In the genomic region with DNA sequence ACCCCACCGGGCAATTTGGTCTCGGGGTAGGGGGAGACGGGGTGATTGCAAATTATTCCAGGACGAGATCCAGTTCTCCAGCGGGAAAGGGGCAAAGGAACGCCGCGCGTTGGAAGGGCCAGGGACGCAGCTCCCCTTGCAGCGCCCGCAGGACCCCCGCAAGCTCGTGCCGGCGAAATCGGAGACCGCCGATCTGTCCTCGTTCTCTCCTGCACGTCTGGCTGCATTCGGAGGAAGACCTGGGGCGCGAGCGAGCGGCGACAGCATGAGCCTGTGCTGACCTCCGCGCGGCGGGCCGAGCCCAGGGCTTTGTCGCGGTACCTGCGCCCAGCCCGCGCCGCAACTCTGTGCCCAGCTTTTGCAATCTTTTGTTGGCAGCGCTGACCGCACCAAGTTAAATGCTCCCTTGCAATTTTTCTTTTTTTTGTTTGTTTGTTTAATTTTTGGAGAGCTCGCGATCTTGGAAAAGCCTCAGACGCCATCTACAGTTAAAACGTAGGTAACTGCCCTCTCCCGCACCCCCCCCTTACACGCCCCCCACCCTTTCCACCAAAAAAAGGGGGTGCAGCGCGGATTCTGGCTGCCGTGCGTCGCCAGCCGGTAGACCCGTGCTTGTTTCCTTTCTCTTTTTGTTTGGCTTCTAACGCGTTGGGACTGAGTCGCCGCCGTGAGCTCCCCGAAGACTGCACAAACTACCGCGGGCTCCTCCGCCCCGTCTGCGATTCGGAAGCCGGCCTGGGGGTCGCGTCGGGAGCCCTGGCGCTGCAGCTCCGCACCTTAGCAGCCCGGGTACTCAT, we compare ENCODE assay signal across 1 cellular context.
A peak's percentile ranks its signal among the peaks of the same experiment; 100 is the strongest.
TF ChIP-seq lines count a peak whose summit lies in the region.

No MANE protein-coding gene starts in this region.

TF ChIP-seq in K562, 482 proteins besides CTCF, POLR2A, EP300 and RAD21 (continued from another document and continues in another):
- TF ChIP-seq LCOR (CRISPR knock-in tag; IDR thresholded peaks at IDR 0.05) (0 out of 2 replicates have a peak, but pooled peaks have one; percentile 1), NFYB (IDR thresholded peaks at IDR 0.05; ENCODE audit: extremely low read depth, insufficient read length) (no peak), NBN (IDR thresholded peaks at IDR 0.05; ENCODE audit: low read depth) (no peak), SAP30 (IDR thresholded peaks at IDR 0.05; ENCODE audit: borderline replicate concordance, insufficient read depth, low read depth, low read length, poor library complexity, severe bottlenecking) (peak; percentile 36), MLLT1 (IDR thresholded peaks at IDR 0.05) (no peak), ZNF384 (IDR thresholded peaks at IDR 0.05; ENCODE audit: low read depth, low read length) (no peak), RUNX1 (IDR thresholded peaks at IDR 0.05; ENCODE audit: low read depth) (no peak), RBM22 (IDR thresholded peaks at IDR 0.05; ENCODE audit: low read depth, low read length, poor library complexity, severe bottlenecking) (no peak), ATF4 (CRISPR knock-in tag; IDR thresholded peaks at IDR 0.05) (no peak), POLR3A (IDR thresholded peaks at IDR 0.05; ENCODE audit: borderline replicate concordance, extremely low read depth, insufficient read depth, insufficient read length) (no peak), PCBP2 (IDR thresholded peaks at IDR 0.05; ENCODE audit: low read depth, low read length, poor library complexity, severe bottlenecking) (no peak), USF2 (CRISPR knock-in tag; IDR thresholded peaks at IDR 0.05) (no peak), CGGBP1 (CRISPR knock-in tag; IDR thresholded peaks at IDR 0.05) (no peak), CREB3L1 (IDR thresholded peaks at IDR 0.05; ENCODE audit: borderline replicate concordance, low read depth) (0 out of 2 replicates have a peak, but pooled peaks have one; percentile 38), HIVEP1 (CRISPR knock-in tag; IDR thresholded peaks at IDR 0.05) (no peak), HCFC1 (IDR thresholded peaks at IDR 0.05; ENCODE audit: low read depth, low read length) (no peak), NFATC3 (IDR thresholded peaks at IDR 0.05) (no peak), ZNF407 (IDR thresholded peaks at IDR 0.05; ENCODE audit: low read depth) (no peak), SMARCA4 (IDR thresholded peaks at IDR 0.05) (no peak; the same call in 1 of the 2 replicates), ZKSCAN8 (CRISPR knock-in tag; IDR thresholded peaks at IDR 0.05) (no peak), CTBP1 (IDR thresholded peaks at IDR 0.05; ENCODE audit: borderline replicate concordance) (peak; percentile 10; the same call in 1 of the 2 replicates), ZNF280A (IDR thresholded peaks at IDR 0.05; ENCODE audit: low read depth, partially characterized antibody) (no peak), SUPT5H (IDR thresholded peaks at IDR 0.05) (no peak), GATA2 (CRISPR knock-in tag; IDR thresholded peaks at IDR 0.05) (no peak)
- TF ChIP-seq, protein P1, sequence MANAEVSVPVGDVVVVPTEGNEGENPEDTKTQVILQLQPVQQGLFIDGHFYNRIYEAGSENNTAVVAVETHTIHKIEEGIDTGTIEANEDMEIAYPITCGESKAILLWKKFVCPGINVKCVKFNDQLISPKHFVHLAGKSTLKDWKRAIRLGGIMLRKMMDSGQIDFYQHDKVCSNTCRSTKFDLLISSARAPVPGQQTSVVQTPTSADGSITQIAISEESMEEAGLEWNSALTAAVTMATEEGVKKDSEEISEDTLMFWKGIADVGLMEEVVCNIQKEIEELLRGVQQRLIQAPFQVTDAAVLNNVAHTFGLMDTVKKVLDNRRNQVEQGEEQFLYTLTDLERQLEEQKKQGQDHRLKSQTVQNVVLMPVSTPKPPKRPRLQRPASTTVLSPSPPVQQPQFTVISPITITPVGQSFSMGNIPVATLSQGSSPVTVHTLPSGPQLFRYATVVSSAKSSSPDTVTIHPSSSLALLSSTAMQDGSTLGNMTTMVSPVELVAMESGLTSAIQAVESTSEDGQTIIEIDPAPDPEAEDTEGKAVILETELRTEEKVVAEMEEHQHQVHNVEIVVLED (CRISPR knock-in tag; IDR thresholded peaks at IDR 0.05): no peak
